16 cellular contexts compared by ENCODE assay signal in genomic region chr5:73067213-73067612, GRCh38. TPM values are rescaled to one million over a fixed set of nuclear protein-coding genes. Genes with fewer than 3 reads are reported as not detected.
"Had no signal": no experiment of that assay in that cellular context is flagged by ENCODE, and none has a peak within 500 bp of the region (broad histone marks: within the 10 kb centered on the region; RNA-seq: fewer than 3 reads in every experiment).

No MANE protein-coding gene starts in this region.

- H3K27ac ChIP-seq: foreskin keratinocyte, heart left ventricle, lower lobe of right lung, sigmoid colon, stomach, testis, upper lobe of right lung had no signal

- ATAC-seq: activated T-cell treated with anti-CD3 and anti-CD28 coated beads, Interleukin-2, amount 50 U/mL, for 72 hours; heart left ventricle; left cardiac atrium; lower lobe of right lung; upper lobe of right lung had no signal

- H3K27me3 ChIP-seq: foreskin keratinocyte, heart left ventricle, sigmoid colon, stomach, testis, upper lobe of right lung had no signal

- DNase-seq: activated CD4-positive, alpha-beta T cell treated with anti-CD3 and anti-CD28 coated beads, Interleukin-2, amount 10 ng/mL, durations not matched to agents 24 days and 14 days; activated CD4-positive, CD25-positive, alpha-beta regulatory T cell; activated CD8-positive, alpha-beta memory T cell treated with anti-CD3 and anti-CD28 coated beads, Interleukin-2, amount 50 U/mL, for 4 hours; activated gamma-delta T cell; activated T-cell treated with anti-CD3 and anti-CD28 coated beads, Interleukin-2, amount 50 U/mL, for 72 hours; heart left ventricle; left cardiac atrium; lower lobe of right lung; sigmoid colon; stimulated activated CD4-positive, alpha-beta T cell treated with anti-CD3 and anti-CD28 coated beads, Interleukin-1b, Interleukin-23, amount 100 ng/mL, for 48 hours; stomach; testis; upper lobe of right lung had no signal

- H3K4me3 ChIP-seq: heart left ventricle, lower lobe of right lung, sigmoid colon, stomach, testis, upper lobe of right lung had no signal

- H3K4me1 ChIP-seq: heart left ventricle, lower lobe of right lung, sigmoid colon, stomach, testis, upper lobe of right lung had no signal

- H3K9me3 ChIP-seq: heart left ventricle, lower lobe of right lung, sigmoid colon, stomach, testis, upper lobe of right lung had no signal

RNA-seq across cellular contexts. Expression of gene TMEM171, which starts 53.2 kb away (rescaled TPM):
- total RNA-seq: activated CD4-positive, alpha-beta T cell treated with anti-CD3 and anti-CD28 coated beads, Interleukin-2, amount 10 ng/mL, durations not matched to agents 24 days and 14 days; activated CD8-positive, alpha-beta T cell treated with anti-CD3 and anti-CD28 coated beads, Interleukin-2, amount 10 ng/mL, durations not matched to agents 7 days and 5 days; activated T-cell treated with anti-CD3 and anti-CD28 coated beads, Interleukin-2, amount 50 U/mL, for 72 hours; lower lobe of right lung; neural crest cell; sigmoid colon had no signal
- polyA plus RNA-seq: heart left ventricle had no signal
